Comparison of ENCODE assay signal across 1 cellular context in the genomic region with DNA sequence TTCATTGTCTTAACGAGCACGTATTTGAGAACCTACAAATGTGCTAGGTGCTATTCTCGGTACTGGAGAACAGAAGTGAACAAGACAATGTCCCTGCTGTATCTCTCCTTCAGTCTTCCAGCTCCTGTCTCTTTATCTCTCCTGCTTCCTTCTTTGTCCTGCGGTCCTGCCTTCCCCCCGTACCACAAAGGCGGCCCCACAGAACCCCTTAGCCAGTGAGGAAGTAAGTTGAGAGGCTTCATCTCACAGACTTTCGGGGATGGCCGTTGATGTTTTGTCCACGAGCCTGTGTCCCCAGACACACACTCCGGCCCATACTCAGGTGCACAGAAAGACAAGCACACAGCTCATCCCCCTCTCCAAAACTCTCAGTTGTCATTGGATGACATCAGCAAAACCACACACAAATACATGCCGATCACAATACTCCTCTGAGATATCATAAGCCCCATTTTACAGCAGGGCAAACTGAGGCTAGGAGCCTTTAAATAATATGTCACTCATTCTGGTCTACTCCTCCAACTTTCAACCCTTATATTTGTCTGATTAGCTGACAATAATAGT.
TF ChIP-seq lines count a peak whose summit lies in the region.

No MANE protein-coding gene starts in this region.

TF ChIP-seq in K562, 482 proteins besides CTCF, POLR2A, EP300 and RAD21 (continued from another document and continues in another):
- TF ChIP-seq GTF2E2 (tag; IDR thresholded peaks at IDR 0.05) (peak; percentile 83), SREBF2 (CRISPR knock-in tag; IDR thresholded peaks at IDR 0.05) (no peak), FOXJ3 (CRISPR knock-in tag; IDR thresholded peaks at IDR 0.05) (no peak), TEAD4 (IDR thresholded peaks at IDR 0.05; ENCODE audit: low read length) (0 out of 2 replicates have a peak, but pooled peaks have one; percentile 17), TEAD4 (CRISPR knock-in tag; IDR thresholded peaks at IDR 0.05; ENCODE audit: borderline replicate concordance) (no peak), NR0B1 (IDR thresholded peaks at IDR 0.05; ENCODE audit: partially characterized antibody) (no peak), FOXO4 (CRISPR knock-in tag; IDR thresholded peaks at IDR 0.05) (no peak), ZEB2 (IDR thresholded peaks at IDR 0.05) (no peak), NFRKB (IDR thresholded peaks at IDR 0.05; ENCODE audit: low read depth) (no peak), ID3 (CRISPR knock-in tag; IDR thresholded peaks at IDR 0.05) (no peak), ID3 (tag; IDR thresholded peaks at IDR 0.05) (0 out of 2 replicates have a peak, but pooled peaks have one; percentile 67), MCM2 (IDR thresholded peaks at IDR 0.05; ENCODE audit: low read depth) (no peak), EP400 (IDR thresholded peaks at IDR 0.05) (no peak), KLF13 (tag; IDR thresholded peaks at IDR 0.05; ENCODE audit: borderline replicate concordance, low read depth) (peak; percentile 42; the same call in 1 of the 2 replicates), ZNF77 (CRISPR knock-in tag; IDR thresholded peaks at IDR 0.05) (no peak), ZNF717 (CRISPR knock-in tag; IDR thresholded peaks at IDR 0.05) (no peak), E2F6 (IDR thresholded peaks at IDR 0.05; ENCODE audit: borderline replicate concordance in 1 of 2, extremely low read depth in 1 of 2, insufficient read depth in 1 of 2, insufficient read length in 1 of 2, low read depth in 1 of 2, low read length in 1 of 2, poor library complexity in 1 of 2, severe bottlenecking in 1 of 2) (no peak), SRSF7 (optimal IDR thresholded peaks at IDR 0.05; ENCODE audit: low read depth, low read length) (no peak), MNT (conservative IDR thresholded peaks at IDR 0.05) (no peak), SMARCC2 (IDR thresholded peaks at IDR 0.05; ENCODE audit: low read depth) (no peak), TAF7 (tag; IDR thresholded peaks at IDR 0.05) (no peak), ELF2 (CRISPR knock-in tag; IDR thresholded peaks at IDR 0.05) (no peak), KDM1A (IDR thresholded peaks at IDR 0.05) (peak; percentile 97 to 99), ZNF436 (CRISPR knock-in tag; IDR thresholded peaks at IDR 0.05) (no peak), U2AF1 (optimal IDR thresholded peaks at IDR 0.05; ENCODE audit: low read depth, low read length) (no peak)
- TF ChIP-seq, protein P1, sequence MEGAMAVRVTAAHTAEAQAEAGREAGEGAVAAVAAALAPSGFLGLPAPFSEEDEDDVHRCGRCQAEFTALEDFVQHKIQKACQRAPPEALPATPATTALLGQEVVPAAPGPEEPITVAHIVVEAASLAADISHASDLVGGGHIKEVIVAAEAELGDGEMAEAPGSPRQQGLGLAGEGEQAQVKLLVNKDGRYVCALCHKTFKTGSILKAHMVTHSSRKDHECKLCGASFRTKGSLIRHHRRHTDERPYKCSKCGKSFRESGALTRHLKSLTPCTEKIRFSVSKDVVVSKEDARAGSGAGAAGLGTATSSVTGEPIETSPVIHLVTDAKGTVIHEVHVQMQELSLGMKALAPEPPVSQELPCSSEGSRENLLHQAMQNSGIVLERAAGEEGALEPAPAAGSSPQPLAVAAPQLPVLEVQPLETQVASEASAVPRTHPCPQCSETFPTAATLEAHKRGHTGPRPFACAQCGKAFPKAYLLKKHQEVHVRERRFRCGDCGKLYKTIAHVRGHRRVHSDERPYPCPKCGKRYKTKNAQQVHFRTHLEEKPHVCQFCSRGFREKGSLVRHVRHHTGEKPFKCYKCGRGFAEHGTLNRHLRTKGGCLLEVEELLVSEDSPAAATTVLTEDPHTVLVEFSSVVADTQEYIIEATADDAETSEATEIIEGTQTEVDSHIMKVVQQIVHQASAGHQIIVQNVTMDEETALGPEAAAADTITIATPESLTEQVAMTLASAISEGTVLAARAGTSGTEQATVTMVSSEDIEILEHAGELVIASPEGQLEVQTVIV (CRISPR knock-in tag; IDR thresholded peaks at IDR 0.05; ENCODE audit: borderline replicate concordance) = no peak
- TF ChIP-seq, protein P2, sequence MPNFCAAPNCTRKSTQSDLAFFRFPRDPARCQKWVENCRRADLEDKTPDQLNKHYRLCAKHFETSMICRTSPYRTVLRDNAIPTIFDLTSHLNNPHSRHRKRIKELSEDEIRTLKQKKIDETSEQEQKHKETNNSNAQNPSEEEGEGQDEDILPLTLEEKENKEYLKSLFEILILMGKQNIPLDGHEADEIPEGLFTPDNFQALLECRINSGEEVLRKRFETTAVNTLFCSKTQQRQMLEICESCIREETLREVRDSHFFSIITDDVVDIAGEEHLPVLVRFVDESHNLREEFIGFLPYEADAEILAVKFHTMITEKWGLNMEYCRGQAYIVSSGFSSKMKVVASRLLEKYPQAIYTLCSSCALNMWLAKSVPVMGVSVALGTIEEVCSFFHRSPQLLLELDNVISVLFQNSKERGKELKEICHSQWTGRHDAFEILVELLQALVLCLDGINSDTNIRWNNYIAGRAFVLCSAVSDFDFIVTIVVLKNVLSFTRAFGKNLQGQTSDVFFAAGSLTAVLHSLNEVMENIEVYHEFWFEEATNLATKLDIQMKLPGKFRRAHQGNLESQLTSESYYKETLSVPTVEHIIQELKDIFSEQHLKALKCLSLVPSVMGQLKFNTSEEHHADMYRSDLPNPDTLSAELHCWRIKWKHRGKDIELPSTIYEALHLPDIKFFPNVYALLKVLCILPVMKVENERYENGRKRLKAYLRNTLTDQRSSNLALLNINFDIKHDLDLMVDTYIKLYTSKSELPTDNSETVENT (CRISPR knock-in tag; IDR thresholded peaks at IDR 0.05) = no peak
- TF ChIP-seq, protein P3, sequence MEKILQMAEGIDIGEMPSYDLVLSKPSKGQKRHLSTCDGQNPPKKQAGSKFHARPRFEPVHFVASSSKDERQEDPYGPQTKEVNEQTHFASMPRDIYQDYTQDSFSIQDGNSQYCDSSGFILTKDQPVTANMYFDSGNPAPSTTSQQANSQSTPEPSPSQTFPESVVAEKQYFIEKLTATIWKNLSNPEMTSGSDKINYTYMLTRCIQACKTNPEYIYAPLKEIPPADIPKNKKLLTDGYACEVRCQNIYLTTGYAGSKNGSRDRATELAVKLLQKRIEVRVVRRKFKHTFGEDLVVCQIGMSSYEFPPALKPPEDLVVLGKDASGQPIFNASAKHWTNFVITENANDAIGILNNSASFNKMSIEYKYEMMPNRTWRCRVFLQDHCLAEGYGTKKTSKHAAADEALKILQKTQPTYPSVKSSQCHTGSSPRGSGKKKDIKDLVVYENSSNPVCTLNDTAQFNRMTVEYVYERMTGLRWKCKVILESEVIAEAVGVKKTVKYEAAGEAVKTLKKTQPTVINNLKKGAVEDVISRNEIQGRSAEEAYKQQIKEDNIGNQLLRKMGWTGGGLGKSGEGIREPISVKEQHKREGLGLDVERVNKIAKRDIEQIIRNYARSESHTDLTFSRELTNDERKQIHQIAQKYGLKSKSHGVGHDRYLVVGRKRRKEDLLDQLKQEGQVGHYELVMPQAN (IDR thresholded peaks at IDR 0.05; ENCODE audit: borderline replicate concordance) = peak; percentile 16; the same call in 1 of the 2 replicates
- TF ChIP-seq, protein P4, sequence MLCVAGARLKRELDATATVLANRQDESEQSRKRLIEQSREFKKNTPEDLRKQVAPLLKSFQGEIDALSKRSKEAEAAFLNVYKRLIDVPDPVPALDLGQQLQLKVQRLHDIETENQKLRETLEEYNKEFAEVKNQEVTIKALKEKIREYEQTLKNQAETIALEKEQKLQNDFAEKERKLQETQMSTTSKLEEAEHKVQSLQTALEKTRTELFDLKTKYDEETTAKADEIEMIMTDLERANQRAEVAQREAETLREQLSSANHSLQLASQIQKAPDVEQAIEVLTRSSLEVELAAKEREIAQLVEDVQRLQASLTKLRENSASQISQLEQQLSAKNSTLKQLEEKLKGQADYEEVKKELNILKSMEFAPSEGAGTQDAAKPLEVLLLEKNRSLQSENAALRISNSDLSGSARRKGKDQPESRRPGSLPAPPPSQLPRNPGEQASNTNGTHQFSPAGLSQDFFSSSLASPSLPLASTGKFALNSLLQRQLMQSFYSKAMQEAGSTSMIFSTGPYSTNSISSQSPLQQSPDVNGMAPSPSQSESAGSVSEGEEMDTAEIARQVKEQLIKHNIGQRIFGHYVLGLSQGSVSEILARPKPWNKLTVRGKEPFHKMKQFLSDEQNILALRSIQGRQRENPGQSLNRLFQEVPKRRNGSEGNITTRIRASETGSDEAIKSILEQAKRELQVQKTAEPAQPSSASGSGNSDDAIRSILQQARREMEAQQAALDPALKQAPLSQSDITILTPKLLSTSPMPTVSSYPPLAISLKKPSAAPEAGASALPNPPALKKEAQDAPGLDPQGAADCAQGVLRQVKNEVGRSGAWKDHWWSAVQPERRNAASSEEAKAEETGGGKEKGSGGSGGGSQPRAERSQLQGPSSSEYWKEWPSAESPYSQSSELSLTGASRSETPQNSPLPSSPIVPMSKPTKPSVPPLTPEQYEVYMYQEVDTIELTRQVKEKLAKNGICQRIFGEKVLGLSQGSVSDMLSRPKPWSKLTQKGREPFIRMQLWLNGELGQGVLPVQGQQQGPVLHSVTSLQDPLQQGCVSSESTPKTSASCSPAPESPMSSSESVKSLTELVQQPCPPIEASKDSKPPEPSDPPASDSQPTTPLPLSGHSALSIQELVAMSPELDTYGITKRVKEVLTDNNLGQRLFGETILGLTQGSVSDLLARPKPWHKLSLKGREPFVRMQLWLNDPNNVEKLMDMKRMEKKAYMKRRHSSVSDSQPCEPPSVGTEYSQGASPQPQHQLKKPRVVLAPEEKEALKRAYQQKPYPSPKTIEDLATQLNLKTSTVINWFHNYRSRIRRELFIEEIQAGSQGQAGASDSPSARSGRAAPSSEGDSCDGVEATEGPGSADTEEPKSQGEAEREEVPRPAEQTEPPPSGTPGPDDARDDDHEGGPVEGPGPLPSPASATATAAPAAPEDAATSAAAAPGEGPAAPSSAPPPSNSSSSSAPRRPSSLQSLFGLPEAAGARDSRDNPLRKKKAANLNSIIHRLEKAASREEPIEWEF (CRISPR knock-in tag; IDR thresholded peaks at IDR 0.05) = no peak
- TF ChIP-seq, protein P5, sequence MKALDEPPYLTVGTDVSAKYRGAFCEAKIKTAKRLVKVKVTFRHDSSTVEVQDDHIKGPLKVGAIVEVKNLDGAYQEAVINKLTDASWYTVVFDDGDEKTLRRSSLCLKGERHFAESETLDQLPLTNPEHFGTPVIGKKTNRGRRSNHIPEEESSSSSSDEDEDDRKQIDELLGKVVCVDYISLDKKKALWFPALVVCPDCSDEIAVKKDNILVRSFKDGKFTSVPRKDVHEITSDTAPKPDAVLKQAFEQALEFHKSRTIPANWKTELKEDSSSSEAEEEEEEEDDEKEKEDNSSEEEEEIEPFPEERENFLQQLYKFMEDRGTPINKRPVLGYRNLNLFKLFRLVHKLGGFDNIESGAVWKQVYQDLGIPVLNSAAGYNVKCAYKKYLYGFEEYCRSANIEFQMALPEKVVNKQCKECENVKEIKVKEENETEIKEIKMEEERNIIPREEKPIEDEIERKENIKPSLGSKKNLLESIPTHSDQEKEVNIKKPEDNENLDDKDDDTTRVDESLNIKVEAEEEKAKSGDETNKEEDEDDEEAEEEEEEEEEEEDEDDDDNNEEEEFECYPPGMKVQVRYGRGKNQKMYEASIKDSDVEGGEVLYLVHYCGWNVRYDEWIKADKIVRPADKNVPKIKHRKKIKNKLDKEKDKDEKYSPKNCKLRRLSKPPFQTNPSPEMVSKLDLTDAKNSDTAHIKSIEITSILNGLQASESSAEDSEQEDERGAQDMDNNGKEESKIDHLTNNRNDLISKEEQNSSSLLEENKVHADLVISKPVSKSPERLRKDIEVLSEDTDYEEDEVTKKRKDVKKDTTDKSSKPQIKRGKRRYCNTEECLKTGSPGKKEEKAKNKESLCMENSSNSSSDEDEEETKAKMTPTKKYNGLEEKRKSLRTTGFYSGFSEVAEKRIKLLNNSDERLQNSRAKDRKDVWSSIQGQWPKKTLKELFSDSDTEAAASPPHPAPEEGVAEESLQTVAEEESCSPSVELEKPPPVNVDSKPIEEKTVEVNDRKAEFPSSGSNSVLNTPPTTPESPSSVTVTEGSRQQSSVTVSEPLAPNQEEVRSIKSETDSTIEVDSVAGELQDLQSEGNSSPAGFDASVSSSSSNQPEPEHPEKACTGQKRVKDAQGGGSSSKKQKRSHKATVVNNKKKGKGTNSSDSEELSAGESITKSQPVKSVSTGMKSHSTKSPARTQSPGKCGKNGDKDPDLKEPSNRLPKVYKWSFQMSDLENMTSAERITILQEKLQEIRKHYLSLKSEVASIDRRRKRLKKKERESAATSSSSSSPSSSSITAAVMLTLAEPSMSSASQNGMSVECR (CRISPR knock-in tag; IDR thresholded peaks at IDR 0.05) = 0 out of 2 replicates have a peak, but pooled peaks have one; percentile 22
